9 cellular contexts compared by ENCODE assay signal in genomic region chr16:11619327-11619851, GRCh38. TPM values are rescaled to one million over a fixed set of nuclear protein-coding genes. Genes with fewer than 3 reads are reported as not detected.
DNase-seq lines count a peak whose midpoint lies in the region; ATAC-seq, FAIRE-seq and TF ChIP-seq lines count a peak whose summit lies in the region.
"Had no signal": no experiment of that assay in that cellular context is flagged by ENCODE, and none has a peak within 500 bp of the region (broad histone marks: within the 10 kb centered on the region; RNA-seq: fewer than 3 reads in every experiment).

No MANE protein-coding gene starts in this region.

- H3K4me1 ChIP-seq in heart right ventricle (peaks cover 0 to 63% (median 6%) of the 10 kb centered on the region in 9 donors), left ventricle myocardium inferior (peaks cover 3% of the 10 kb centered on the region), upper lobe of left lung (peaks cover 7 to 31% (median 18%) of the 10 kb centered on the region in 4 donors)

- H3K4me3 ChIP-seq in heart right ventricle (no peak overlapping the region), left ventricle myocardium inferior (no peak overlapping the region), upper lobe of left lung (no peak overlapping the region)

- no peak for DNase-seq in heart right ventricle
- no peak for DNase-seq in left ventricle myocardium inferior
- DNase-seq in MV-4-11 (lab: John Stamatoyannopoulos, UW) = peak; percentile 55
- peak; percentile 31 to 51 for DNase-seq in erythroblast (lab: John Stamatoyannopoulos, UW)
- DNase-seq in upper lobe of left lung = peak in 1 of 2 donors; percentile 83
- DNase-seq in D721Med (ENCODE audit: insufficient read length, low spot score) = no peak
- DNase-seq in NCI-H2107 treated with DMSO at 0.1 percent for 48 hours (lab: John Stamatoyannopoulos, UW; ENCODE audit: unreplicated experiment) = no peak
- DNase-seq: stimulated activated CD4-positive, alpha-beta T cell treated with anti-CD3 and anti-CD28 coated beads, Interleukin-15, amount 100 ng/mL, for 24 hours had no signal

- peak overlapping the region in 1 of 10 donors; percentile 81 for H3K27ac ChIP-seq in heart right ventricle
- no peak overlapping the region for H3K27ac ChIP-seq in left ventricle myocardium inferior (replicated peaks)
- H3K27ac ChIP-seq in upper lobe of left lung = peak overlapping the region; percentile 46 to 69 (median 60)

- intact Hi-C loops in heart right ventricle (cut with DNase I) (no loop called here), left ventricle myocardium inferior (cut with micrococcal nuclease) (no loop called here)

- FAIRE-seq in D721Med (lab: Jason Lieb, UNC) = no peak

- TF ChIP-seq CTCF in heart right ventricle (IDR thresholded peaks at IDR 0.05) (no peak), left ventricle myocardium inferior (IDR thresholded peaks at IDR 0.05; ENCODE audit: borderline replicate concordance) (no peak), upper lobe of left lung (IDR thresholded peaks at IDR 0.05) (no peak), D721Med (IDR thresholded peaks at IDR 0.05; ENCODE audit: insufficient read depth, missing control alignments) (no peak)

- TF ChIP-seq EP300 in upper lobe of left lung (IDR thresholded peaks at IDR 0.05) = no peak

- H3K27me3 ChIP-seq in heart right ventricle = no peaks in the 10 kb centered on the region
- H3K27me3 ChIP-seq in left ventricle myocardium inferior (ENCODE audit: low read depth) = no peaks in the 10 kb centered on the region
- H3K27me3 ChIP-seq in upper lobe of left lung = no peaks in the 10 kb centered on the region

- ATAC-seq in heart right ventricle (peak in 5 of 8 donors; percentile 35 to 60 (median 53)), upper lobe of left lung (ENCODE audit: low FRiP score in 2 of 2) (peak; percentile 44 to 72), HG02571 (IDR thresholded peaks at IDR 0.05; ENCODE audit: unreplicated experiment) (no peak)

- no peak for TF ChIP-seq POLR2A in erythroblast (IDR thresholded peaks at IDR 0.05; ENCODE audit: low read length)
- TF ChIP-seq POLR2A in upper lobe of left lung (IDR thresholded peaks at IDR 0.05) = no peak

- H3K36me3 ChIP-seq in heart right ventricle = no peaks in the 10 kb centered on the region
- H3K36me3 ChIP-seq in left ventricle myocardium inferior = no peaks in the 10 kb centered on the region
- no peaks in the 10 kb centered on the region for H3K36me3 ChIP-seq in upper lobe of left lung

- H3K9me3 ChIP-seq in heart right ventricle (peaks cover 0 to 5% (median 0%) of the 10 kb centered on the region in 11 donors), left ventricle myocardium inferior (replicated peaks) (no peaks in the 10 kb centered on the region), upper lobe of left lung (no peaks in the 10 kb centered on the region)

- 93 to 95% methylated on average over 2 of the region's 2 CpGs for WGBS in heart right ventricle, 2 donors
- 77 to 78% methylated on average over 2 of the region's 2 CpGs for WGBS in upper lobe of left lung, 2 donors

RNA-seq across cellular contexts. Expression of gene LITAF, which starts 32.7 kb away (rescaled TPM):
- total RNA-seq in heart right ventricle (10 to 100 TPM; 29.5 to 96.9 (median 41.6) TPM), left ventricle myocardium inferior (55.6 TPM), upper lobe of left lung (100 to 1,000 TPM in 4 of 6 donors, 10 to 100 TPM in 2; 65.8 to 281 (median 113) TPM)
- polyA plus RNA-seq in heart right ventricle = 10 to 100 TPM; 13.3 to 19.2 TPM

RNA-seq across cellular contexts. Expression of gene SNN, which starts 48.9 kb away (rescaled TPM):
- total RNA-seq in heart right ventricle = 10 to 100 TPM; 25.5 to 61.4 (median 37.6) TPM
- 10 to 100 TPM; 10.1 to 21.2 TPM for polyA plus RNA-seq in heart right ventricle
- 28.2 TPM for total RNA-seq in left ventricle myocardium inferior
- total RNA-seq in upper lobe of left lung = 10 to 100 TPM; 14.7 to 29.8 (median 26.1) TPM

Comparison
In these comparisons a context has a peak if more than half of its experiments do, and no peak if none do; other contexts are left out.
1. DNase-seq: peak in MV-4-11 (single experiment) and erythroblast (2 of 2); none in heart right ventricle (0 of 2), left ventricle myocardium inferior (single experiment), D721Med (single experiment) and NCI-H2107 treated with DMSO at 0.1 percent for 48 hours (single experiment).